In the genomic region with DNA sequence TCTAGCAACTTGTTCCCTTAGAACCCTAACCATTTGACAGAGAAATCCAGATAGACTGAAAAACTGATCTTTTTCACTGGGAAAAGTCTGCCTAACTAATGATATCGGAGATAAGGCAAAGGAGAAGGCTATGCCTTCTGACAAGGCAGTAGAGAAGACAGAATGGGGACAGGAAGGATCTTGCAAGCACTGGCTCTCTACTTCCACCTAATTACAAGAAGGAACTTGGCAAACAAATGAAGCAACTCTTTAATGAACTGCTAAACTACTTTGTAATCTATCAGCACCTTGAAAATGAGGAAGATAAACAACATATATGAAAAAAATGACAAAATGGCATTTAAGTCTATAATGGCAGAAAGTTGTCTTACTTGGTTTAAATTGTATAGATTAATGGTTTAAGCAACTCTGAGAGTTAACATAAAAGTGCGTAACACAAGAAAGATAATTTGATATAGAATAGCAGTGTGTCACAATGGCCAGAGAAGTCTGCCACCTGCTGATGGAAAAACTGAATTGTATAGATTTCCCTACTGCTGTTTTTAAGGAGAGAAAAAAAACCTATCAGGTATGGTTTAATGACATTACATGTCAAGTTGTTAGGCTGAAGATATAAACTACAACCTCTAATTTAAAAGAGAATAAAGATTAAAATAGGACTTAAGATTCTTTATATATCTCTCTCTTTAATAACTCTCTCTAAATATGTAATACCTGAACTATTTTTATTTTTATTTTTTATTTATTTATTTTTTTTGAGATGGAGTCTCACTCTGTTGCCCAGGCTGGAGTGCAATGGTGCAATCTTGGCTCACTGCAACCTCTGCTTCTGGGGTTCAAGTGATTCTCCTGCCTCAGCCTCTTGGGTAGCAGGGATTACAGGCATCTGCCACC, we compare ENCODE assay signal across 8 cellular contexts. TPM values are rescaled to one million over a fixed set of nuclear protein-coding genes. Genes with fewer than 3 reads are reported as not detected.
DNase-seq lines count a peak whose midpoint lies in the region; TF ChIP-seq lines count a peak whose summit lies in the region.

No MANE protein-coding gene starts in this region.

- CTCF ChIA-PET in SK-N-SH (lab: Yijun Ruan, JAX): interaction anchor here (1.4 to 2.5 kb wide), 7 partner anchors 10 to 250 kb away, joined by 3 to 17 read pairs (median 6); no protein-coding TSS in a partner anchor

- H3K36me3 ChIP-seq in SK-N-SH (replicated peaks in 1 of 2; ENCODE audit: control insufficient read depth in 1 of 2, insufficient read depth in 2 of 2, low read length in 1 of 2): no peaks in the 10 kb centered on the region

- no peak overlapping the region for H3K4me2 ChIP-seq in SK-N-SH

- DNase-seq in DMS114 treated with DMSO at 0.1 percent for 48 hours (lab: John Stamatoyannopoulos, UW; ENCODE audit: unreplicated experiment): peak; percentile 58
- DNase-seq in GM20000 (ENCODE audit: low spot score): peak; percentile 31
- DNase-seq in M059J (ENCODE audit: low read depth): peak; percentile 54
- DNase-seq in SK-N-SH: peak; percentile 51
- DNase-seq in epithelial cell of esophagus (ENCODE audit: low read depth): peak; percentile 70
- DNase-seq in myocyte (ENCODE audit: low read depth): peak; percentile 57
- no peak for DNase-seq in AG08396 (ENCODE audit: low spot score)
- no peak for DNase-seq in GM19240 (ENCODE audit: insufficient read length, low spot score)

- H3K9me3 ChIP-seq in SK-N-SH: no peaks in the 10 kb centered on the region

- peaks cover 6% of the 10 kb centered on the region for H3F3A ChIP-seq in SK-N-SH (replicated peaks; ENCODE audit: insufficient read depth)

- TF ChIP-seq CTCF in GM20000 (IDR thresholded peaks at IDR 0.05; ENCODE audit: extremely low read depth, missing control alignments) (peak; percentile 33), SK-N-SH (IDR thresholded peaks at IDR 0.05) (peak; percentile 92), epithelial cell of esophagus (IDR thresholded peaks at IDR 0.05; ENCODE audit: insufficient read depth, low read depth, low read length, missing control alignments) (peak; percentile 67)

- H3K27ac ChIP-seq in SK-N-SH (ENCODE audit: low read depth in 2 of 2, low read length in 1 of 2): no peak overlapping the region

- 48% methylated on average over 2 of the region's 2 CpGs for WGBS in SK-N-SH (ENCODE audit: low lambda C conversion rate)

- H4K20me1 ChIP-seq in SK-N-SH (ENCODE audit: insufficient read depth): peaks cover 16% of the 10 kb centered on the region

- H3K27me3 ChIP-seq in SK-N-SH (ENCODE audit: insufficient read depth): no peaks in the 10 kb centered on the region

- peaks cover 99% of the 10 kb centered on the region for H3K79me2 ChIP-seq in SK-N-SH (ENCODE audit: insufficient read depth)

- H3K4me3 ChIP-seq in SK-N-SH (ENCODE audit: low read depth in 2 of 2, low read length in 1 of 2): no peak overlapping the region
- no peak overlapping the region for H3K4me3 ChIP-seq in epithelial cell of esophagus (ENCODE audit: low read length)

- POLR2A ChIA-PET in SK-N-SH (lab: Yijun Ruan, JAX): no interaction called here

- peaks cover 3 to 4% of the 10 kb centered on the region in 2 experiments; a peak in 1 of 4 replicates for H3K4me1 ChIP-seq in SK-N-SH (ENCODE audit: control insufficient read depth in 1 of 2, insufficient read depth in 2 of 2, low read depth in 1 of 2, low read length in 1 of 2)

- H3K9ac ChIP-seq in SK-N-SH: no peak overlapping the region

- H2AFZ ChIP-seq in SK-N-SH (ENCODE audit: low read depth): no peak overlapping the region

- H3K9me2 ChIP-seq in SK-N-SH: no peaks in the 10 kb centered on the region

- peak; percentile 82 for TF ChIP-seq RAD21 in SK-N-SH (IDR thresholded peaks at IDR 0.05; ENCODE audit: low read length)

- no peak for TF ChIP-seq EP300 in SK-N-SH (IDR thresholded peaks at IDR 0.05; ENCODE audit: borderline replicate concordance in 1 of 2, low read depth in 1 of 2, low read length in 1 of 2)

TF ChIP-seq in SK-N-SH, 30 proteins besides CTCF, POLR2A, EP300 and RAD21:
- TF ChIP-seq FOSL2 (IDR thresholded peaks at IDR 0.05; ENCODE audit: borderline replicate concordance, low read depth): no peak
- no peak for TF ChIP-seq TEAD4 (IDR thresholded peaks at IDR 0.05; ENCODE audit: borderline replicate concordance, insufficient read depth)
- TF ChIP-seq SMC3 (IDR thresholded peaks at IDR 0.05; ENCODE audit: low read depth, low read length): peak; percentile 77
- no peak for TF ChIP-seq YY1 (IDR thresholded peaks at IDR 0.05; ENCODE audit: low read depth)
- no peak for TF ChIP-seq RFX5 (IDR thresholded peaks at IDR 0.05; ENCODE audit: low read length)
- TF ChIP-seq, protein P1, sequence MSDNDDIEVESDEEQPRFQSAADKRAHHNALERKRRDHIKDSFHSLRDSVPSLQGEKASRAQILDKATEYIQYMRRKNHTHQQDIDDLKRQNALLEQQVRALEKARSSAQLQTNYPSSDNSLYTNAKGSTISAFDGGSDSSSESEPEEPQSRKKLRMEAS (IDR thresholded peaks at IDR 0.05; ENCODE audit: low read depth): no peak
- no peak for TF ChIP-seq SIN3A (IDR thresholded peaks at IDR 0.05; ENCODE audit: borderline replicate concordance, low read depth, low read length)
- no peak for TF ChIP-seq TAF1 (IDR thresholded peaks at IDR 0.05; ENCODE audit: borderline replicate concordance, low read depth, low read length)

RNA-seq across cellular contexts. Expression of a gene that starts 11.9 kb away (rescaled TPM):
- 42.7 and 43.7 TPM in 2 replicates for total RNA-seq in M059J (2014; rRNA removed; shearing (Covaris generic))
- polyA plus RNA-seq in SK-N-SH (2012; rRNA removed): 13.2 and 14.1 TPM in 2 replicates
- 20.4 and 26.4 TPM in 2 replicates for polyA plus RNA-seq in SK-N-SH (2012; cell fraction: cytosol; rRNA removed)
- polyA plus RNA-seq in SK-N-SH (2012; cell fraction: nucleus; rRNA removed): 5.5 and 11.5 TPM in 2 replicates
- 26.3 and 32.4 TPM in 2 replicates for total RNA-seq in myocyte
- 15.9 TPM for polyA plus RNA-seq in myocyte (2012)

RNA-seq across cellular contexts. Expression of a gene that starts 58.5 kb away (rescaled TPM):
- total RNA-seq in M059J (2014; rRNA removed; shearing (Covaris generic)): 13.4 and 15.4 TPM in 2 replicates
- polyA plus RNA-seq in SK-N-SH (2012; rRNA removed): 31.6 and 32.0 TPM in 2 replicates
- polyA plus RNA-seq in SK-N-SH (2012; cell fraction: cytosol; rRNA removed): 36.3 and 38.8 TPM in 2 replicates
- 24.1 and 27.8 TPM in 2 replicates for polyA plus RNA-seq in SK-N-SH (2012; cell fraction: nucleus; rRNA removed)
- 12.0 and 24.4 TPM in 2 replicates for total RNA-seq in myocyte
- polyA plus RNA-seq in myocyte (2012): 34.2 TPM

Comparison
In these comparisons a context has a peak if more than half of its experiments do, and no peak if none do; other contexts are left out.
1. DNase-seq: peak in DMS114 treated with DMSO at 0.1 percent for 48 hours (single experiment), GM20000 (single experiment), M059J (single experiment), SK-N-SH (single experiment), epithelial cell of esophagus (single experiment) and myocyte (single experiment); none in AG08396 (single experiment) and GM19240 (single experiment).
2. CTCF ChIP-seq: peak in every context shown above with its lines; median percentile 92 in SK-N-SH; 67 in epithelial cell of esophagus; 33 in GM20000.